9 cellular contexts compared by ENCODE assay signal in the genomic region with DNA sequence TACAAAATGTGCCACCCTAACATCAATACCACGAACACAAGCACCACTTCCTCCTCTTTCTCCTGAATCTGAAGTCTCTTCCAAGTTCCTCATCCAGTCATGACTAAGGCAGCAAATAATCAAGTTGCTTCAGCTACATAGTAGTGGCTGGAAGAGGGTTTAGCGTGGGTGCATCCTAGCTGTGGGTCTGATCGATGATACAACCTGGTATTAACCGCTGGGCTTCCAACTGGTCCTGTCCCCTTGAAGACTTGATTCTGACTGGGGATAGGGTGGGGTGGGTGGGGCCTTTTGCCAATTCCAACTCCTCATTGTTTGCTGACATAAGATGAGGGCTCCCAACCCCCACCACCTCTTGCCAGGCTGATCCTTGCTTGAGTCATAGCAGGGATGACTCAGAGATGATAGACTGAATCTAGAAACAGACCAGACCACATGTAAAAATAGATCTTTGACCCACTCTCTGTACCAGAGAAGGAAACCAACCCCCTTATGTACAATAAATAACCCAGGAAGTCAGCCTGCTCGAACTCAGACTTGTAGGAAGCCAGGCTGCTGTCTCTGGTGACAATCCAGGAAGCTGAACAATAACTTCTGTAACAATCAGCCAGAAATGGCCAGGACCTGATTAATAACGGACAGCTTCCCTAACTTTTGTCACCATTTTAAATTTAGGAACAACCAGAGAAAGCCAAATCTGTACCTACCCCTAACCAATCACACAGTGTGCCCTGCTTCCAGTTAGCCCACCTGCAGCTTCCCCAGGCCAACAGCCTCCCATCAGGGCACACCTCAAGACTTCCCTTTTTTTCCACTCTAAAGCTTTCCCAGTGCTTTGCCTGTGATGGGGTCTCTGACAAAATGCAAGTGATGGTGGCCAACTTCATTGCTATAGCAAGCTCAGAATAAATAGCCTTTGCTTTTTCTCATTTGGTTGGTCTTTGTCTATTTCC.
A peak's percentile ranks its signal among the peaks of the same experiment; 100 is the strongest.
DNase-seq lines count a peak whose midpoint lies in the region; ATAC-seq and TF ChIP-seq lines count a peak whose summit lies in the region.
"Had no signal": no experiment of that assay in that cellular context is flagged by ENCODE, and none has a peak within 500 bp of the region (broad histone marks: within the 10 kb centered on the region; RNA-seq: fewer than 3 reads in every experiment).

No MANE protein-coding gene starts in this region.

- CTCF ChIA-PET in activated B cell treated with CpG ODN at 0.5 μM for 24 hours (lab: Charles Lee) = interaction anchor here (1.1 to 1.6 kb wide), 3 partner anchors 16 to 203 kb away, joined by 3 to 5 read pairs (median 3); no protein-coding TSS in a partner anchor

- no peak overlapping the region for H3K27ac Mint-ChIP-seq in activated B cell treated with CpG ODN at 0.5 μM for 24 hours

- no peaks in the 10 kb centered on the region for H3K9me3 Mint-ChIP-seq in activated B cell treated with CpG ODN at 0.5 μM for 24 hours

- no peaks in the 10 kb centered on the region for H3K36me3 Mint-ChIP-seq in activated B cell treated with CpG ODN at 0.5 μM for 24 hours (ENCODE audit: low read depth)

- ATAC-seq in GM21526 (IDR thresholded peaks at IDR 0.05; ENCODE audit: low FRiP score, unreplicated experiment) = peak; percentile 98
- peak; percentile 82 for ATAC-seq in activated B cell treated with CpG ODN at 0.5 μM for 24 hours (ENCODE audit: low read depth)

- H3K27ac ChIP-seq in esophagus muscularis mucosa (replicated peaks in 1 of 4) (peak overlapping the region in 3 of 4 donors; percentile 44 to 77 (median 53)), sigmoid colon (peak overlapping the region; percentile 36 to 73 (median 62))

- H3K4me1 Mint-ChIP-seq in activated B cell treated with CpG ODN at 0.5 μM for 24 hours = peaks cover 8% of the 10 kb centered on the region

- POLR2A ChIA-PET in activated B cell treated with CpG ODN at 0.5 μM for 24 hours (lab: Charles Lee) = no interaction called here

- intact Hi-C loops in activated B cell treated with CpG ODN at 0.5 μM for 24 hours (cut with micrococcal nuclease) (loop anchor here (1.0 to 5.0 kb wide), 3 partner anchors 202 to 1230 kb away; partner anchors contain the start of gene MAN1A1), esophagus muscularis mucosa (cut with DNase I) (loop anchor here (5.0 to 10.0 kb wide), 2 partner anchors 200 to 927 kb away; partner anchors contain the start of gene MAN1A1), sigmoid colon (cut with DNase I) (loop anchor here (10.0 kb wide), 2 partner anchors 397 to 927 kb away; no protein-coding TSS in a partner anchor)

- no peak overlapping the region for H3K4me3 Mint-ChIP-seq in activated B cell treated with CpG ODN at 0.5 μM for 24 hours

- no peaks in the 10 kb centered on the region for H3K27me3 ChIP-seq in esophagus muscularis mucosa
- H3K27me3 ChIP-seq in sigmoid colon = no peaks in the 10 kb centered on the region
- H3K27me3 ChIP-seq: tibial nerve had no signal

- TF ChIP-seq CTCF in activated B cell treated with CpG ODN at 0.5 μM for 24 hours (IDR thresholded peaks at IDR 0.05) (no peak), esophagus muscularis mucosa (IDR thresholded peaks at IDR 0.05) (no peak), sigmoid colon (IDR thresholded peaks at IDR 0.05) (no peak)

- no peaks in the 10 kb centered on the region for H3K36me3 ChIP-seq in esophagus muscularis mucosa
- no peaks in the 10 kb centered on the region for H3K36me3 ChIP-seq in sigmoid colon
- H3K36me3 ChIP-seq: tibial nerve had no signal

- H3K4me3 ChIP-seq in esophagus muscularis mucosa = no peak overlapping the region
- no peak overlapping the region for H3K4me3 ChIP-seq in sigmoid colon
- H3K4me3 ChIP-seq: tibial nerve had no signal

- TF ChIP-seq EP300 in esophagus muscularis mucosa (IDR thresholded peaks at IDR 0.05) (no peak), sigmoid colon (IDR thresholded peaks at IDR 0.05) (no peak)

- H3K27me3 Mint-ChIP-seq in activated B cell treated with CpG ODN at 0.5 μM for 24 hours = peaks cover 2% of the 10 kb centered on the region

- WGBS in esophagus muscularis mucosa = 44% methylated on average over 6 of the region's 6 CpGs
- 53 to 56% methylated on average over 6 of the region's 6 CpGs for WGBS in sigmoid colon, 2 donors

- TF ChIP-seq POLR2A in esophagus muscularis mucosa (IDR thresholded peaks at IDR 0.05; ENCODE audit: low read depth) = no peak
- TF ChIP-seq POLR2A in sigmoid colon (IDR thresholded peaks at IDR 0.05) = no peak

- no peaks in the 10 kb centered on the region for H3K9me3 ChIP-seq in esophagus muscularis mucosa
- H3K9me3 ChIP-seq in sigmoid colon = no peaks in the 10 kb centered on the region
- H3K9me3 ChIP-seq: tibial nerve had no signal

- H3K4me1 ChIP-seq in esophagus muscularis mucosa (peaks cover 14 to 41% (median 28%) of the 10 kb centered on the region in 4 donors), sigmoid colon (peaks cover 0 to 25% (median 20%) of the 10 kb centered on the region in 4 donors)

- DNase-seq in GM03348 (ENCODE audit: low spot score) = peak; percentile 89
- DNase-seq in HT-29 (ENCODE audit: low spot score) = peak; percentile 89
- DNase-seq in activated B cell treated with CpG ODN at 0.5 μM for 24 hours = no peak
- peak; percentile 91 for DNase-seq in esophagus muscularis mucosa (ENCODE audit: extremely low spot score)
- DNase-seq in sigmoid colon = peak; percentile 74
- DNase-seq in DMS114 treated with DMSO at 0.1 percent for 48 hours (lab: John Stamatoyannopoulos, UW; ENCODE audit: unreplicated experiment) = no peak
- DNase-seq in DMS79 treated with DMSO at 0.1 percent for 48 hours (lab: John Stamatoyannopoulos, UW) = no peak

Comparison
In these comparisons a context has a peak if more than half of its experiments do, and no peak if none do; other contexts are left out.
1. DNase-seq: peak in GM03348 (single experiment), HT-29 (single experiment), esophagus muscularis mucosa (single experiment) and sigmoid colon (single experiment); none in activated B cell treated with CpG ODN at 0.5 μM for 24 hours (single experiment), DMS114 treated with DMSO at 0.1 percent for 48 hours (single experiment) and DMS79 treated with DMSO at 0.1 percent for 48 hours (single experiment).